ENCODE assay signal across 17 cellular contexts in the genomic region with DNA sequence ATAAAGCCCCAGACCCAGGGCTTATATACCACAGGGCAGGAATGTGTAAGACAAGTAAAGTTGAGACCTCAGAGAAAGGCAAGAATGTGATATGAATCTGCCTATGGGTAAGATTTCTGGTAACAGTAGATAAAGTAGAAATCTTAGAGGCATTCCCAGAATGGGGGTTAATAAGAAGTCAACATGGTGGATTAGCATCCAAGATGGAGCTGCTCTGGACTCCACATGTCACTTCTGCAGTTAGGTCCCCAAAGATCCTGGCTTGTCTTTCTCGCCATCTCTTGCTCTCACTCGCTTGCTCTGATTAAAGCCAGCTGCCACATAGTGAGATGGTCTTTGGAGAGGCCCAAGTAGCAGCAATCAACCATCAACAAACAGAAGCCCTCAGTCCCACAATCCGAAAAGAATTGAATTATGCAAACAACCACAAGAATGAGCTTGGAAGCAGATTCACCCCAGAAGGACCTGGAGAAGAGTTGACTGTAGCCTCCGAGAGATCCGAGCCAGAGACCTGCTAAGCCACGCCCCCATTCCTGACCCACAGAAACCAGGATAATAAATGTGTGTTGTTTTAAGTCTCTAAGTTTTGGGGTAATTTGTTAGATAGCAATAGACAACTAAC. TPM values are rescaled to one million over a fixed set of nuclear protein-coding genes. Genes with fewer than 3 reads are reported as not detected.
DNase-seq lines count a peak whose midpoint lies in the region; ATAC-seq and TF ChIP-seq lines count a peak whose summit lies in the region.
"Had no signal": no experiment of that assay in that cellular context is flagged by ENCODE, and none has a peak within 500 bp of the region (broad histone marks: within the 10 kb centered on the region; RNA-seq: fewer than 3 reads in every experiment).

No MANE protein-coding gene starts in this region.

- no peaks in the 10 kb centered on the region for H3K79me2 ChIP-seq in ACC112 (ENCODE audit: control insufficient read depth, insufficient read depth, low read length, unreplicated experiment)

- H3K27me3 Mint-ChIP-seq in mesothelial cell of epicardium (ENCODE audit: low read depth) = no peaks in the 10 kb centered on the region

- 88% methylated on average over 6 of the region's 6 CpGs for WGBS in sigmoid colon, 2 donors

- H3K27me3 ChIP-seq in ACC112 (ENCODE audit: insufficient read depth, low read length) (no peaks in the 10 kb centered on the region), colonic mucosa (no peaks in the 10 kb centered on the region), sigmoid colon (no peaks in the 10 kb centered on the region)
- H3K27me3 ChIP-seq: pancreas had no signal

- no peak overlapping the region for H3K4me3 Mint-ChIP-seq in mesothelial cell of epicardium
- H3K4me3 Mint-ChIP-seq: activated CD4-positive, alpha-beta T cell treated with anti-CD3 and anti-CD28 coated beads for 36 hours; T-cell had no signal

- H3K27ac ChIP-seq in ACC112 (ENCODE audit: low read depth, low read length) = peak overlapping the region; percentile 98
- peak overlapping the region; percentile 34 for H3K27ac ChIP-seq in colonic mucosa
- H3K27ac ChIP-seq in sigmoid colon = peak overlapping the region in 1 of 4 donors; percentile 28
- H3K27ac ChIP-seq: pancreas had no signal

- no peak for ATAC-seq in HG03175 (IDR thresholded peaks at IDR 0.05; ENCODE audit: unreplicated experiment)
- ATAC-seq: left ventricle myocardium superior, T-cell had no signal

- no peaks in the 10 kb centered on the region for H3K9me3 ChIP-seq in colonic mucosa
- H3K9me3 ChIP-seq in sigmoid colon = no peaks in the 10 kb centered on the region
- H3K9me3 ChIP-seq: pancreas had no signal

- H3K4me3 ChIP-seq in ACC112 (ENCODE audit: low read depth, low read length) (no peak overlapping the region), colonic mucosa (no peak overlapping the region), sigmoid colon (no peak overlapping the region)
- H3K4me3 ChIP-seq: heart right ventricle, pancreas had no signal

- H3K9ac ChIP-seq in colonic mucosa (ENCODE audit: low read depth in 2 of 2, low read length in 2 of 2) = no peak overlapping the region

- no peaks in the 10 kb centered on the region for H3K36me3 ChIP-seq in ACC112 (ENCODE audit: insufficient read depth, low read length)
- no peaks in the 10 kb centered on the region for H3K36me3 ChIP-seq in colonic mucosa
- no peaks in the 10 kb centered on the region for H3K36me3 ChIP-seq in sigmoid colon
- H3K36me3 ChIP-seq: heart right ventricle, pancreas had no signal

- H3K36me3 Mint-ChIP-seq in mesothelial cell of epicardium = no peaks in the 10 kb centered on the region
- H3K36me3 Mint-ChIP-seq: T-cell had no signal

- no peak for TF ChIP-seq POLR2A in sigmoid colon (IDR thresholded peaks at IDR 0.05)
- no peak for TF ChIP-seq POLR2A in erythroblast (IDR thresholded peaks at IDR 0.05; ENCODE audit: low read length)

- peak overlapping the region; percentile 40 for H3K27ac Mint-ChIP-seq in mesothelial cell of epicardium
- H3K27ac Mint-ChIP-seq: activated CD4-positive, alpha-beta T cell treated with anti-CD3 and anti-CD28 coated beads for 36 hours; T-cell had no signal

- peaks cover 60% of the 10 kb centered on the region for H3K4me1 ChIP-seq in ACC112 (ENCODE audit: control insufficient read depth, insufficient read depth, low read length, unreplicated experiment)
- H3K4me1 ChIP-seq in colonic mucosa = no peaks in the 10 kb centered on the region
- no peaks in the 10 kb centered on the region for H3K4me1 ChIP-seq in sigmoid colon
- H3K4me1 ChIP-seq: pancreas had no signal

- no peak overlapping the region for H2AFZ ChIP-seq in ACC112 (ENCODE audit: low read length, unreplicated experiment)

- intact Hi-C loops in colonic mucosa (cut with DNase I) = no loop called here
- intact Hi-C loops in sigmoid colon (cut with DNase I) = no loop called here

- H3K4me1 Mint-ChIP-seq in mesothelial cell of epicardium = no peaks in the 10 kb centered on the region

- H3K9me3 Mint-ChIP-seq in mesothelial cell of epicardium = no peaks in the 10 kb centered on the region
- H3K9me3 Mint-ChIP-seq: T-cell had no signal

- DNase-seq in NCI-H226 = peak; percentile 7
- DNase-seq in colonic mucosa = no peak
- no peak for DNase-seq in mesothelial cell of epicardium (ENCODE audit: low spot score in 2 of 2, unreplicated experiment in 2 of 2)
- DNase-seq in dermis blood vessel endothelial cell = no peak
- DNase-seq in sigmoid colon = no peak
- no peak for DNase-seq in erythroblast (lab: John Stamatoyannopoulos, UW)
- DNase-seq: activated CD4-positive, alpha-beta T cell treated with anti-CD3 and anti-CD28 coated beads for 36 hours; cerebellar nuclear complex; heart right ventricle; KBM-7; left ventricle myocardium superior; NCI-H187 treated with DMSO at 0.1 percent for 48 hours; pancreas; substantia nigra; T-cell had no signal

- TF ChIP-seq EP300 in sigmoid colon (IDR thresholded peaks at IDR 0.05) = no peak

- TF ChIP-seq CTCF in colonic mucosa (IDR thresholded peaks at IDR 0.05) (no peak), mesothelial cell of epicardium (IDR thresholded peaks at IDR 0.05; ENCODE audit: unreplicated experiment) (no peak), sigmoid colon (IDR thresholded peaks at IDR 0.05) (no peak)

RNA-seq across cellular contexts. Expression of a gene that starts 5.4 kb away (rescaled TPM):
- total RNA-seq in colonic mucosa (10 to 100 TPM; 23.0 to 31.6 TPM), mesothelial cell of epicardium (not detected in 3 replicates), dermis blood vessel endothelial cell (not detected in 2 replicates), sigmoid colon (not detected)
- polyA plus RNA-seq in sigmoid colon = 100 to 1,000 TPM in 2 of 3 donors, 10 to 100 TPM in 1; 61.0 to 297 (median 132) TPM
- total RNA-seq: activated CD4-positive, alpha-beta T cell treated with anti-CD3 and anti-CD28 coated beads for 36 hours; heart right ventricle; left ventricle myocardium superior; T-cell had no signal
- polyA plus RNA-seq: heart right ventricle had no signal

RNA-seq across cellular contexts. Expression of a gene that starts 11.5 kb away (rescaled TPM):
- total RNA-seq in colonic mucosa (10 to 100 TPM; 47.7 to 60.1 TPM), mesothelial cell of epicardium (9.5 to 10.0 TPM (median 9.9 TPM) in 3 replicates), dermis blood vessel endothelial cell (10.2 and 25.3 TPM in 2 replicates), sigmoid colon (10 to 100 TPM in 1 of 4 donors, 1 to 10 TPM in 3; 2.0 to 11.8 (median 5.1) TPM)
- polyA plus RNA-seq in sigmoid colon = 10 to 100 TPM; 27.0 to 40.2 (median 34.2) TPM

RNA-seq across cellular contexts. Expression of a gene that starts 53.2 kb away (rescaled TPM):
- total RNA-seq in colonic mucosa (1 to 10 TPM in 1 of 2 donors, under 1 TPM in 1; 0.29 to 3.4 TPM), mesothelial cell of epicardium (0.24 to 0.40 TPM (median 0.34 TPM) in 3 replicates), dermis blood vessel endothelial cell (0.09 and 0.17 TPM in 2 replicates), sigmoid colon (not detected)
- polyA plus RNA-seq in sigmoid colon = 1 to 10 TPM in 1 of 3 donors, under 1 TPM in 2; under 0.01 to 1.1 (median 0.92) TPM

Comparison
In these comparisons a context has a peak if more than half of its experiments do, and no peak if none do; other contexts are left out.
1. RNA of a gene that starts 5.4 kb away (total RNA-seq): 23.0 to 31.6 TPM in colonic mucosa; not detected in mesothelial cell of epicardium, not detected in dermis blood vessel endothelial cell and not detected in sigmoid colon; every median in the first group is over 10 times any median in the second.